ENCODE assay signal across 17 cellular contexts in the genomic region with DNA sequence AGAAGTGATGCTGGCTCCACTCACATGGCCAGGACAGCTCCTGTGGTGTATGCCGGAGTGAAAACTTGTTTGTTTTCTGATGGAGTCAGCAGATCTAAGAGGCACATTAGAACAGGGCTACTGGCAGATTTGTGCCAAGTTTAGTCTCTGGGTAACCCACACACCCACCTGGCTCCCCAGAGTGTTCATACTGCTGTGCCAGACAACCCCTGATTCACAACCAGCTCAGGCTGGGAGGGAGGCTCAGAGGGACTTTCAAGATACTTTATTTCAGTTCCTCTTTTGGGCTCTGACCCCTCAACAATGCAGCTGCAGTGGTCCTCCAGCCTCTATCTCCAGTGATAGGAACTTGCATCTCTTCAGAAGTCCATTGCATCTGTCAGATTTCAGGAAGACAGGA. TPM values are rescaled to one million over a fixed set of nuclear protein-coding genes. Genes with fewer than 3 reads are reported as not detected.
DNase-seq lines count a peak whose midpoint lies in the region; ATAC-seq lines count a peak whose summit lies in the region.
"Had no signal": no experiment of that assay in that cellular context is flagged by ENCODE, and none has a peak within 500 bp of the region (broad histone marks: within the 10 kb centered on the region; RNA-seq: fewer than 3 reads in every experiment).

No MANE protein-coding gene starts in this region.

- no peaks in the 10 kb centered on the region for H3K79me1 ChIP-seq in neuronal stem cell (ENCODE audit: low read depth, low read length)

- no peak overlapping the region for H2AK5ac ChIP-seq in neuronal stem cell (ENCODE audit: low read depth, low read length)

- H3K27ac Mint-ChIP-seq in activated naive CD4-positive, alpha-beta T cell treated with anti-CD3 and anti-CD28 coated beads, Interleukin-2, amount 50 U/mL, for 72 hours, result no peak overlapping the region
- H3K27ac Mint-ChIP-seq: activated naive CD8-positive, alpha-beta T cell treated with anti-CD3 and anti-CD28 coated beads, Interleukin-2, amount 50 U/mL, for 24 hours had no signal

- H2BK120ac ChIP-seq in neuronal stem cell (ENCODE audit: low read depth, low read length), result no peak overlapping the region

- H3K14ac ChIP-seq in neuronal stem cell (ENCODE audit: low read length), result no peak overlapping the region

- H2BK12ac ChIP-seq in neuronal stem cell (ENCODE audit: low read length), result no peak overlapping the region

- no peaks in the 10 kb centered on the region for H3K36me3 Mint-ChIP-seq in activated naive CD4-positive, alpha-beta T cell treated with anti-CD3 and anti-CD28 coated beads, Interleukin-2, amount 50 U/mL, for 72 hours

- no peaks in the 10 kb centered on the region for H3K36me3 ChIP-seq in neuronal stem cell (replicated peaks in 1 of 2; ENCODE audit: control insufficient read depth in 2 of 2, insufficient read depth in 2 of 2, low read length in 2 of 2)
- H3K36me3 ChIP-seq: prostate gland, SJCRH30, vagina had no signal

- H3K9me3 ChIP-seq in neuronal stem cell (replicated peaks in 1 of 2; ENCODE audit: control insufficient read depth in 2 of 2, insufficient read depth in 1 of 2, low read depth in 1 of 2, low read length in 2 of 2), result peaks cover 0 to 4% of the 10 kb centered on the region in 2 donors
- H3K9me3 ChIP-seq: prostate gland, SJCRH30, vagina had no signal

- H3K4me2 ChIP-seq in neuronal stem cell (ENCODE audit: insufficient read depth, low read length, poor library complexity, severe bottlenecking), result no peak overlapping the region

- H3K9me3 Mint-ChIP-seq in activated naive CD4-positive, alpha-beta T cell treated with anti-CD3 and anti-CD28 coated beads, Interleukin-2, amount 50 U/mL, for 72 hours, result peaks cover 0 to 5% of the 10 kb centered on the region in 2 donors
- H3K9me3 Mint-ChIP-seq: activated naive CD8-positive, alpha-beta T cell treated with anti-CD3 and anti-CD28 coated beads, Interleukin-2, amount 50 U/mL, for 24 hours had no signal

- ATAC-seq in GM18498 (IDR thresholded peaks at IDR 0.05; ENCODE audit: unreplicated experiment), result peak; percentile 78
- peak; percentile 90 for ATAC-seq in GM19463 (IDR thresholded peaks at IDR 0.05; ENCODE audit: unreplicated experiment)
- ATAC-seq in HG02938 (IDR thresholded peaks at IDR 0.05; ENCODE audit: unreplicated experiment), result peak; percentile 96
- peak; percentile 78 for ATAC-seq in HG03571 (IDR thresholded peaks at IDR 0.05; ENCODE audit: unreplicated experiment)
- ATAC-seq in activated naive CD4-positive, alpha-beta T cell treated with anti-CD3 and anti-CD28 coated beads, Interleukin-2, amount 50 U/mL, for 72 hours, result no peak
- ATAC-seq: activated naive CD8-positive, alpha-beta T cell treated with anti-CD3 and anti-CD28 coated beads, Interleukin-2, amount 50 U/mL, for 24 hours had no signal

- DNase-seq in hippocampal formation (lab: John Stamatoyannopoulos, UW), result no peak
- no peak for DNase-seq in activated naive CD4-positive, alpha-beta T cell treated with anti-CD3 and anti-CD28 coated beads, Interleukin-2, amount 50 U/mL, for 72 hours (ENCODE audit: low spot score in 2 of 2)
- no peak for DNase-seq in C1 segment of cervical spinal cord (lab: John Stamatoyannopoulos, UW)
- DNase-seq in neuronal stem cell (ENCODE audit: low spot score), result no peak
- DNase-seq: activated naive CD8-positive, alpha-beta T cell treated with anti-CD3 and anti-CD28 coated beads, Interleukin-2, amount 50 U/mL, for 24 hours; DMS 273 treated with DMSO at 0.1 percent for 48 hours; H7; NCI-H1694; SJCRH30 had no signal

- no CpG with 5 or more reads among the region's 1 CpG for WGBS in neuronal stem cell (ENCODE audit: extremely low coverage in 2 of 2, insufficient read length in 2 of 2, insufficient replicate concordance in 1 of 2), 2 donors

- no peak overlapping the region for H3K4ac ChIP-seq in neuronal stem cell (ENCODE audit: low read length)

- H3K4me1 ChIP-seq in neuronal stem cell (ENCODE audit: control insufficient read depth in 2 of 2, insufficient read depth in 1 of 2, low read depth in 1 of 2, low read length in 2 of 2), result peaks cover 0 to 4% of the 10 kb centered on the region in 2 donors
- H3K4me1 ChIP-seq: prostate gland, SJCRH30, vagina had no signal

- H3K27me3 ChIP-seq in neuronal stem cell (ENCODE audit: control insufficient read depth in 3 of 3, insufficient read depth in 3 of 3, low read depth in 1 of 3, low read length in 3 of 3), result no peaks in the 10 kb centered on the region
- H3K27me3 ChIP-seq: SJCRH30, vagina had no signal

- no peak overlapping the region for H3K9ac ChIP-seq in neuronal stem cell (ENCODE audit: low read depth, low read length, poor library complexity)

- H2BK5ac ChIP-seq in neuronal stem cell (ENCODE audit: low read length), result no peak overlapping the region

- no peak overlapping the region for H3K4me3 ChIP-seq in neuronal stem cell (ENCODE audit: low read length in 2 of 2)
- H3K4me3 ChIP-seq: coronary artery, prostate gland, SJCRH30, vagina had no signal

- H3K27ac ChIP-seq in neuronal stem cell (replicated peaks; ENCODE audit: low read length), result no peak overlapping the region
- H3K27ac ChIP-seq: coronary artery, prostate gland, SJCRH30, vagina had no signal

- H3K18ac ChIP-seq in neuronal stem cell (ENCODE audit: low read length), result no peak overlapping the region

- H3K23ac ChIP-seq in neuronal stem cell (ENCODE audit: low read depth, low read length, poor library complexity), result no peak overlapping the region

- H2AFZ ChIP-seq in neuronal stem cell (ENCODE audit: low read length), result no peak overlapping the region

- no peak overlapping the region for H2BK15ac ChIP-seq in neuronal stem cell (ENCODE audit: low read length)

- H4K8ac ChIP-seq in neuronal stem cell (ENCODE audit: low read depth, low read length), result no peak overlapping the region

- H4K91ac ChIP-seq in neuronal stem cell (ENCODE audit: low read depth, low read length, poor library complexity), result no peak overlapping the region

RNA-seq across cellular contexts. Expression of gene NTM, which starts 8.5 kb away (rescaled TPM):
- total RNA-seq in activated naive CD4-positive, alpha-beta T cell treated with anti-CD3 and anti-CD28 coated beads, Interleukin-2, amount 50 U/mL, for 72 hours, result not detected
- polyA plus RNA-seq in neuronal stem cell (2013, experiment 1 of 2), result 5.6 TPM
- 5.1 TPM for polyA plus RNA-seq in neuronal stem cell (2013, experiment 2 of 2)
- total RNA-seq: mononuclear cell, SJCRH30 had no signal

Comparison
In these comparisons a context has a peak if more than half of its experiments do, and no peak if none do; other contexts are left out.
1. ATAC-seq: peak in GM18498 (single experiment), GM19463 (single experiment), HG02938 (single experiment) and HG03571 (single experiment); none in activated naive CD4-positive, alpha-beta T cell treated with anti-CD3 and anti-CD28 coated beads, Interleukin-2, amount 50 U/mL, for 72 hours (0 of 2).